ENCODE assay signal across 16 cellular contexts in the genomic region with DNA sequence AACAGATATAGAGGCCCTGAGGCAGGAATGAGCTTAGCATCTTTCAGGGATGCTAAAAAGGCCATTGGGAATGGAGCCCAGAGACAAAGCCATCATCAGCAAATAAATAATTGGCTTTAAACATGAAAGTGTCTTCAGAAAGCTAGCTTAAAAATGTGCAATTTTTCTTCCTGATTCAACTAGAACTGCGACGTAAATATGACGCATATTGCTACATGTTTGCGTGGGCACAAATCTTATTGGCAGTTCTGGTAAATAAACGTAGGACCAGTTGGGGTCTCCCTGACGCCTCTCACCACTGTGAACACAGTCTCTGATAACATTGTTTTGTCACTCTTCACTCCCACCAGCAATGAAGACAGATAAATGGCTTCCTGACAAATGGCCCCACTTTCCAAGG.
A peak's percentile ranks its signal among the peaks of the same experiment; 100 is the strongest.
DNase-seq lines count a peak whose midpoint lies in the region; ATAC-seq, FAIRE-seq and TF ChIP-seq lines count a peak whose summit lies in the region.
"Had no signal": no experiment of that assay in that cellular context is flagged by ENCODE, and none has a peak within 500 bp of the region (broad histone marks: within the 10 kb centered on the region; RNA-seq: fewer than 3 reads in every experiment).

No MANE protein-coding gene starts in this region.

- H3K36me3 ChIP-seq in adrenal gland (replicated peaks in 1 of 2) = no peaks in the 10 kb centered on the region
- H3K36me3 ChIP-seq: BLaER1 treated with 17β-estradiol and CSF1 and Interleukin-3, amounts not matched to agents 10 nM and 100 nM; HAP-1 had no signal

- H3K4me3 Mint-ChIP-seq in mesothelial cell of epicardium = no peak overlapping the region
- H3K4me3 Mint-ChIP-seq: CD4-positive, CD25-positive, alpha-beta regulatory T cell had no signal

- H3K9me3 ChIP-seq in adrenal gland (replicated peaks in 1 of 3) = no peaks in the 10 kb centered on the region
- H3K9me3 ChIP-seq: BLaER1 treated with 17β-estradiol and CSF1 and Interleukin-3, amounts not matched to agents 10 nM and 100 nM; HAP-1 had no signal

- H3K9me3 Mint-ChIP-seq in mesothelial cell of epicardium = no peaks in the 10 kb centered on the region

- peaks cover 43% of the 10 kb centered on the region for H3K4me1 Mint-ChIP-seq in mesothelial cell of epicardium
- H3K4me1 Mint-ChIP-seq: CD4-positive, CD25-positive, alpha-beta regulatory T cell had no signal

- no peak overlapping the region for H3K27ac ChIP-seq in adrenal gland
- H3K27ac ChIP-seq: BLaER1 treated with 17β-estradiol and CSF1 and Interleukin-3, amounts not matched to agents 10 nM and 100 nM; GM23248 had no signal

- H3K4me1 ChIP-seq in adrenal gland (replicated peaks in 1 of 2) = no peaks in the 10 kb centered on the region
- H3K4me1 ChIP-seq: HAP-1 had no signal

- TF ChIP-seq POLR2A in adrenal gland (IDR thresholded peaks at IDR 0.05) = no peak

- 43 to 67% (median 48%) methylated on average over 6 of the region's 6 CpGs for WGBS in adrenal gland, 4 donors

- ATAC-seq in GM18873 (IDR thresholded peaks at IDR 0.05; ENCODE audit: low FRiP score, unreplicated experiment) = no peak
- ATAC-seq: HepG2 had no signal

- peak; percentile 94 for FAIRE-seq in TTC549 (lab: Jason Lieb, UNC)
- FAIRE-seq: HepG2 had no signal

- intact Hi-C loops in adrenal gland (cut with DNase I) = no loop called here

- no peak for TF ChIP-seq CTCF in AG10803 (conservative IDR thresholded peaks at IDR 0.05; ENCODE audit: low read length)
- TF ChIP-seq CTCF in fibroblast of mammary gland (conservative IDR thresholded peaks at IDR 0.05; ENCODE audit: control insufficient read depth, insufficient read depth, low read depth, low read length) = no peak
- TF ChIP-seq CTCF in mesothelial cell of epicardium (IDR thresholded peaks at IDR 0.05; ENCODE audit: unreplicated experiment) = no peak
- no peak for TF ChIP-seq CTCF in adrenal gland (IDR thresholded peaks at IDR 0.05)

- no peak overlapping the region for H3K4me3 ChIP-seq in AG10803 (ENCODE audit: low read length)
- no peak overlapping the region for H3K4me3 ChIP-seq in fibroblast of mammary gland (ENCODE audit: control insufficient read depth, low read depth, low read length)
- H3K4me3 ChIP-seq in adrenal gland = no peak overlapping the region
- H3K4me3 ChIP-seq: BLaER1 treated with 17β-estradiol and CSF1 and Interleukin-3, amounts not matched to agents 10 nM and 100 nM; GM23248; HAP-1 had no signal

- DNase-seq in AG10803 (ENCODE audit: low read depth) = peak; percentile 3
- peak; percentile 63 for DNase-seq in fibroblast of mammary gland (ENCODE audit: low read depth)
- DNase-seq in mesothelial cell of epicardium (ENCODE audit: low spot score in 2 of 2, unreplicated experiment in 2 of 2) = no peak
- no peak for DNase-seq in adrenal gland
- no peak for DNase-seq in dedifferentiated amniotic fluid mesenchymal stem cell (ENCODE audit: extremely low spot score)
- DNase-seq in NCI-H1436 (lab: John Stamatoyannopoulos, UW) = no peak
- DNase-seq: 8988T; CD4-positive, CD25-positive, alpha-beta regulatory T cell; DMS53; GF-D8; GM23248 had no signal

- H3K27me3 ChIP-seq in adrenal gland = no peaks in the 10 kb centered on the region
- H3K27me3 ChIP-seq: BLaER1 treated with 17β-estradiol and CSF1 and Interleukin-3, amounts not matched to agents 10 nM and 100 nM had no signal

- peak overlapping the region; percentile 85 for H3K27ac Mint-ChIP-seq in mesothelial cell of epicardium
- H3K27ac Mint-ChIP-seq: CD4-positive, CD25-positive, alpha-beta regulatory T cell had no signal

- H3K27me3 Mint-ChIP-seq in mesothelial cell of epicardium (ENCODE audit: low read depth) = no peaks in the 10 kb centered on the region

- H3K36me3 Mint-ChIP-seq in mesothelial cell of epicardium = no peaks in the 10 kb centered on the region
- H3K36me3 Mint-ChIP-seq: CD4-positive, CD25-positive, alpha-beta regulatory T cell had no signal

Comparison
In these comparisons a context has a peak if more than half of its experiments do, and no peak if none do; other contexts are left out.
1. DNase-seq: peak in AG10803 (single experiment) and fibroblast of mammary gland (single experiment); none in mesothelial cell of epicardium (0 of 2), adrenal gland (0 of 7), dedifferentiated amniotic fluid mesenchymal stem cell (single experiment) and NCI-H1436 (single experiment).